7 cellular contexts compared by ENCODE assay signal in genomic region chr6:30914076-30914853, GRCh38. TPM values are rescaled to one million over a fixed set of nuclear protein-coding genes. Genes with fewer than 3 reads are reported as not detected.
DNase-seq lines count a peak whose midpoint lies in the region; ATAC-seq and TF ChIP-seq lines count a peak whose summit lies in the region.

Gene VARS2, plus strand, starts transcription at chr6:30914238. Its CDS starts 599 bp downstream, at chr6:30914837.

- in situ Hi-C loops in astrocyte of the cerebellum (cut with HindIII; ENCODE audit: low sequenced_read_pairs): no loop called here

- intact Hi-C loops in sciatic nerve (cut with DNase I): no loop called here

- peak; percentile 38 for TF ChIP-seq CTCF in astrocyte of the cerebellum (IDR thresholded peaks at IDR 0.05; ENCODE audit: low read depth, low read length, missing control alignments)

- DNase-seq in NCI-H187 treated with DMSO at 0.1 percent for 48 hours (lab: John Stamatoyannopoulos, UW): peak; percentile 33
- DNase-seq in T-helper 9 cell: peak; percentile 79
- DNase-seq in astrocyte of the cerebellum (ENCODE audit: low read depth): peak; percentile 36
- peak; percentile 92 to 94 for DNase-seq in hippocampal formation (lab: John Stamatoyannopoulos, UW)
- peak; percentile 94 for DNase-seq in sciatic nerve (ENCODE audit: low spot score)

- peak within 1 kb of the TSS; percentile 55 for H3K4me3 ChIP-seq in astrocyte of the cerebellum (ENCODE audit: low read depth, low read length)

- peak; percentile 84 for ATAC-seq in GM18502 (IDR thresholded peaks at IDR 0.05; ENCODE audit: poor library complexity, unreplicated experiment)
- peak; percentile 91 for ATAC-seq in HG02885 (IDR thresholded peaks at IDR 0.05; ENCODE audit: poor library complexity, unreplicated experiment)
- ATAC-seq in sciatic nerve: peak; percentile 96

RNA-seq across cellular contexts. Expression of gene VARS2, which starts in this region (rescaled TPM):
- total RNA-seq in sciatic nerve: 25.2 TPM

Comparison
In these comparisons a context has a peak if more than half of its experiments do, and no peak if none do; other contexts are left out.
1. Peak in every context shown above with its lines: DNase-seq, ATAC-seq and H3K4me3 ChIP-seq.
2. DNase-seq: peak in every context shown above with its lines; median percentile 94 in sciatic nerve; 93 in hippocampal formation; 79 in T-helper 9 cell; 36 in astrocyte of the cerebellum; 33 in NCI-H187 treated with DMSO at 0.1 percent for 48 hours.